Comparison of ENCODE assay signal across 9 cellular contexts in the genomic region with DNA sequence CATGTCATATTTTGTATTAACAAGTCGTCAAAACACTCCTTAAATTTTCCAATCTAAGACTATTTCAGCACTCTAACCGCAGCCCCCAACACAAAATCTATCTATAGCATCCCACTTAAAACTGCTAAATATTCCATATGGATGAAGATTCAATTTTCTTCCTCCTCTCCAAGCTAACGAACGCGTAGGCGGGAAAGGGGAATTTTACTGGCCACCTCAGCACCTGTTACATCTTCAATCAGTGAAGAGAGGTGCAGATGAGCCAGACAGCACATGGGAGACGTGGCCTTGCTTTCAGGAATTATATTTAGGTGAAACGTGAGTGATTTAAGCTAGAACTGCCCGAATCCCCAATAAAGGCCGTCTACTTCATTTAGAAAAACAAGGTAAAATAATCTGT. TPM values are rescaled to one million over a fixed set of nuclear protein-coding genes. Genes with fewer than 3 reads are reported as not detected.
DNase-seq lines count a peak whose midpoint lies in the region; ATAC-seq and TF ChIP-seq lines count a peak whose summit lies in the region.
"Had no signal": no experiment of that assay in that cellular context is flagged by ENCODE, and none has a peak within 500 bp of the region (broad histone marks: within the 10 kb centered on the region; RNA-seq: fewer than 3 reads in every experiment).

No MANE protein-coding gene starts in this region.

- TF ChIP-seq CTCF in GM06990 (IDR thresholded peaks at IDR 0.05; ENCODE audit: insufficient read depth, low read length, poor library complexity, severe bottlenecking) (no peak), endodermal cell (conservative IDR thresholded peaks at IDR 0.05) (no peak)

- H3K27me3 ChIP-seq in GM06990 (replicated peaks; ENCODE audit: control insufficient read depth, insufficient read depth, low read length), result no peaks in the 10 kb centered on the region
- H3K27me3 ChIP-seq in MG63, result no peaks in the 10 kb centered on the region
- no peaks in the 10 kb centered on the region for H3K27me3 ChIP-seq in endodermal cell (ENCODE audit: control insufficient read depth, insufficient read depth, low read length, poor library complexity, severe bottlenecking)

- no peaks in the 10 kb centered on the region for H3K36me3 Mint-ChIP-seq in endodermal cell (ENCODE audit: low read depth)

- WGBS in endodermal cell (ENCODE audit: insufficient coverage in 1 of 2, insufficient read length in 1 of 2), 2 experiments, result 0 to 3% methylated on average over 3 to 10 of the region's 10 CpGs

- no peak for ATAC-seq in GM21717 (IDR thresholded peaks at IDR 0.05; ENCODE audit: unreplicated experiment)

- H3K4me3 ChIP-seq in GM06990 (replicated peaks; ENCODE audit: low read depth, low read length), result peak overlapping the region; percentile 94
- peak overlapping the region; percentile 97 for H3K4me3 ChIP-seq in MG63
- peak overlapping the region; percentile 93 for H3K4me3 ChIP-seq in endodermal cell (ENCODE audit: low read length)

- peak overlapping the region; percentile 79 for H3K9ac ChIP-seq in endodermal cell (ENCODE audit: extremely low read depth, low read length, poor library complexity, severe bottlenecking)

- H3K4me3 Mint-ChIP-seq in endodermal cell, result no peak overlapping the region
- H3K4me3 Mint-ChIP-seq: neural crest cell had no signal

- H3K9me3 ChIP-seq in MG63, result no peaks in the 10 kb centered on the region
- H3K9me3 ChIP-seq in endodermal cell (ENCODE audit: control insufficient read depth, low read length), result no peaks in the 10 kb centered on the region

- peaks cover 36% of the 10 kb centered on the region for H3K4me1 Mint-ChIP-seq in endodermal cell

- no peaks in the 10 kb centered on the region for H3K27me3 Mint-ChIP-seq in endodermal cell (ENCODE audit: insufficient read depth)

- no peak overlapping the region for H3K27ac Mint-ChIP-seq in endodermal cell

- no peak for DNase-seq in GM06990 (ENCODE audit: extremely low read depth, insufficient read length)
- DNase-seq in MG63, result no peak
- DNase-seq in endodermal cell, result no peak
- DNase-seq in retina, result peak; percentile 22
- no peak for DNase-seq in OCI-M2 (lab: John Stamatoyannopoulos, UW; ENCODE audit: unreplicated experiment)
- DNase-seq in DMS114 treated with DMSO at 0.1 percent for 48 hours (lab: John Stamatoyannopoulos, UW; ENCODE audit: unreplicated experiment), result no peak
- DNase-seq in NCI-H2107 treated with DMSO at 0.1 percent for 48 hours (lab: John Stamatoyannopoulos, UW; ENCODE audit: unreplicated experiment), result no peak

- H3K4me1 ChIP-seq in endodermal cell (ENCODE audit: control insufficient read depth, insufficient read depth, low read length), result peaks cover 3% of the 10 kb centered on the region

- H3K36me3 ChIP-seq in GM06990 (ENCODE audit: control insufficient read depth, insufficient read depth, low read length) (peaks cover 3% of the 10 kb centered on the region; the same call in 1 of the 2 replicates), MG63 (peaks cover 39% of the 10 kb centered on the region), endodermal cell (ENCODE audit: control insufficient read depth, insufficient read depth, low read length) (no peaks in the 10 kb centered on the region)

- no peak overlapping the region for H3K27ac ChIP-seq in endodermal cell (ENCODE audit: low read depth, low read length)

- no peaks in the 10 kb centered on the region for H3K9me3 Mint-ChIP-seq in endodermal cell
- H3K9me3 Mint-ChIP-seq: neural crest cell had no signal

RNA-seq across cellular contexts. Expression of a gene that starts 1.1 kb away (rescaled TPM):
- 22.7 and 24.6 TPM in 2 replicates for total RNA-seq in MG63 (2014; rRNA removed; shearing (Covaris generic); ENCODE audit: low replicate concordance)
- 10 to 100 TPM; 65.0 to 81.7 TPM for total RNA-seq in endodermal cell
- polyA plus RNA-seq in endodermal cell (2013, experiment 1 of 2), result 61.2 TPM
- 59.5 TPM for polyA plus RNA-seq in endodermal cell (2013, experiment 2 of 2)
